21 cellular contexts compared by ENCODE assay signal in the genomic region with DNA sequence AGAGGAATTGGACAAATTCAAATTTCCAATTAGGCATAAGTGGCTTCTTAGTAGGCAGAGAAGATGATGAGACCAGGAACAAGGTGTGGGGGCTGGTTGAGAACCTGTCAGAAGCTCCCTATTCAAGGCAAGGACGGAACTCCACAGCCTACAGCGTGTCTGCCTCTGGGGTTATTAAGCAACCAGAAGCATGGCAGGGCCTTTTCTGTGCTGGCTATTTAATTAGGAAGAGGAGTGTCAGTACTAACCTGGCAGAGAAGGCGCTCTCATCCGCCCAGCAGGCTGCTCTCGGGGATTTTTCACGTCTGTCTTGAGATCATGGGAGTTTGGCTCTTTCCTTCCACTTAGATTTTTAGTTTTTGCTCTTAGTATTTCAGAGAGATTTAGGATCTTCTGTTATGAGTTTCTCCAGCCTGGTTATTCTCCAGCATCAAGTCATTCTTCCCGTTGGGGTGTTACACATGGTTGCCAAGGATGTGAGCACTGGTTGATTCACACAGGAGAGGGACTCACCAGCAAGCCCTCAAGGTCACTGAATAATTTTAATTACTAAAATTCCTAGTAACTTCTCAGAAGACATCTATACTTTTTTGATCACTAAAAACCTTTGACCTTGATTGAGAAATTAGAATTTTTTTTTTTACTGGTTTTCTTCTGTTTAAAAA. TPM values are rescaled to one million over a fixed set of nuclear protein-coding genes. Genes with fewer than 3 reads are reported as not detected.
DNase-seq lines count a peak whose midpoint lies in the region; ATAC-seq and TF ChIP-seq lines count a peak whose summit lies in the region.
"Had no signal": no experiment of that assay in that cellular context is flagged by ENCODE, and none has a peak within 500 bp of the region (broad histone marks: within the 10 kb centered on the region; RNA-seq: fewer than 3 reads in every experiment).

No MANE protein-coding gene starts in this region.

- DNase-seq in MCF 10A (ENCODE audit: unreplicated experiment) (no peak), breast epithelium (ENCODE audit: low spot score in 2 of 2) (no peak), RWPE2 (ENCODE audit: low spot score) (no peak), foreskin keratinocyte (peak; percentile 39 to 70), suprapubic skin (ENCODE audit: low spot score in 2 of 2) (no peak), mesenteric fat pad (ENCODE audit: low spot score) (no peak), OCI-M2 (lab: John Stamatoyannopoulos, UW; ENCODE audit: unreplicated experiment) (no peak)
- DNase-seq: activated naive CD4-positive, alpha-beta T cell treated with anti-CD3 and anti-CD28 coated beads for 36 hours; CD4-positive, CD25-positive, alpha-beta regulatory T cell; effector CD8-positive, alpha-beta T cell; gastrocnemius medialis; NCI-H1417; NK-92 treated with Interleukin-12 subunit alpha and Interleukin-12 subunit beta, amount 100 ng/mL, for 24 hours; stimulated activated CD4-positive, alpha-beta T cell treated with anti-CD3 and anti-CD28 coated beads, Interleukin-4, amount 100 ng/mL, for 1 hour; stimulated activated CD8-positive, alpha-beta memory T cell treated with anti-CD3 and anti-CD28 coated beads, Interleukin-4, amount 100 ng/mL, for 48 hours; T-helper 9 cell had no signal

- no peaks in the 10 kb centered on the region for H3K27me3 ChIP-seq in breast epithelium
- no peaks in the 10 kb centered on the region for H3K27me3 ChIP-seq in RWPE2 (ENCODE audit: insufficient read depth, poor library complexity, severe bottlenecking)
- H3K27me3 ChIP-seq in foreskin keratinocyte, result no peaks in the 10 kb centered on the region
- H3K27me3 ChIP-seq in suprapubic skin, result no peaks in the 10 kb centered on the region
- H3K27me3 ChIP-seq: gastrocnemius medialis, tibial nerve had no signal

- H3K9me3 Mint-ChIP-seq in MCF 10A (ENCODE audit: unreplicated experiment), result peaks cover 10% of the 10 kb centered on the region

- ATAC-seq in RWPE2 (ENCODE audit: low read depth) (peak; percentile 46; the same call in 1 of the 3 replicates), foreskin keratinocyte (peak; percentile 77), HG02852 (IDR thresholded peaks at IDR 0.05; ENCODE audit: unreplicated experiment) (no peak)

- H3K36me3 Mint-ChIP-seq in MCF 10A (ENCODE audit: insufficient read depth, unreplicated experiment), result peaks cover 6% of the 10 kb centered on the region

- H3K4me3 Mint-ChIP-seq in MCF 10A (ENCODE audit: unreplicated experiment), result no peak overlapping the region
- H3K4me3 Mint-ChIP-seq: activated naive CD4-positive, alpha-beta T cell treated with anti-CD3 and anti-CD28 coated beads for 36 hours; CD4-positive, CD25-positive, alpha-beta regulatory T cell; nephron had no signal

- intact Hi-C loops in MCF 10A (cut with micrococcal nuclease), result no loop called here
- intact Hi-C loops in breast epithelium (cut with DNase I; ENCODE audit: low total_unique reads), result no loop called here

- H3K27ac ChIP-seq in breast epithelium, result no peak overlapping the region
- H3K27ac ChIP-seq in RWPE2 (ENCODE audit: poor library complexity, severe bottlenecking), result no peak overlapping the region
- H3K27ac ChIP-seq in foreskin keratinocyte, result peak overlapping the region; percentile 22
- H3K27ac ChIP-seq in suprapubic skin, result peak overlapping the region; percentile 80

- H3K4me3 ChIP-seq in breast epithelium (no peak overlapping the region), RWPE2 (ENCODE audit: severe bottlenecking) (no peak overlapping the region), suprapubic skin (no peak overlapping the region)
- H3K4me3 ChIP-seq: gastrocnemius medialis, lung, tibial nerve had no signal

- no peak for TF ChIP-seq EP300 in suprapubic skin (IDR thresholded peaks at IDR 0.05)

- H3K9me3 ChIP-seq in breast epithelium (no peaks in the 10 kb centered on the region), RWPE2 (ENCODE audit: severe bottlenecking) (no peaks in the 10 kb centered on the region), suprapubic skin (no peaks in the 10 kb centered on the region)
- H3K9me3 ChIP-seq: gastrocnemius medialis had no signal

- H3K4me1 ChIP-seq in breast epithelium, result no peaks in the 10 kb centered on the region
- peaks cover 5% of the 10 kb centered on the region for H3K4me1 ChIP-seq in RWPE2 (ENCODE audit: insufficient read depth, poor library complexity, severe bottlenecking)
- H3K4me1 ChIP-seq in foreskin keratinocyte, result peaks cover 16% of the 10 kb centered on the region
- H3K4me1 ChIP-seq in suprapubic skin, result peaks cover 15% of the 10 kb centered on the region
- H3K4me1 ChIP-seq: gastrocnemius medialis, tibial nerve had no signal

- CTCF ChIA-PET in MCF 10A (lab: Yijun Ruan, JAX), result interaction anchor here (0.5 kb wide), 1 partner anchor 321 kb away, joined by 4 read pairs; no protein-coding TSS in a partner anchor

- H3K36me3 ChIP-seq in breast epithelium (no peaks in the 10 kb centered on the region), RWPE2 (ENCODE audit: low read depth) (no peaks in the 10 kb centered on the region), suprapubic skin (no peaks in the 10 kb centered on the region)
- H3K36me3 ChIP-seq: gastrocnemius medialis, tibial nerve had no signal

- BruUV-seq in MCF 10A (replicated peaks; lab: Mats Ljungman, UMichigan), result no TSS peak

- TF ChIP-seq POLR2A in breast epithelium (IDR thresholded peaks at IDR 0.05) (no peak), suprapubic skin (IDR thresholded peaks at IDR 0.05) (no peak)

- TF ChIP-seq CTCF in MCF 10A (IDR thresholded peaks at IDR 0.05; ENCODE audit: unreplicated experiment) (no peak), breast epithelium (IDR thresholded peaks at IDR 0.05) (no peak), RWPE2 (IDR thresholded peaks at IDR 0.05; ENCODE audit: poor library complexity, severe bottlenecking) (no peak), foreskin keratinocyte (conservative IDR thresholded peaks at IDR 0.05) (no peak), suprapubic skin (IDR thresholded peaks at IDR 0.05) (no peak)

- POLR2A ChIA-PET in MCF 10A (lab: Yijun Ruan, JAX), result interaction anchor here (0.6 kb wide), 1 partner anchor 16 kb away, joined by 3 read pairs; no protein-coding TSS in a partner anchor

- H3K4me1 Mint-ChIP-seq in MCF 10A (ENCODE audit: insufficient read depth, unreplicated experiment), result peaks cover 6% of the 10 kb centered on the region

- WGBS in suprapubic skin, result 44% methylated on average over 7 of the region's 7 CpGs

- H3K27ac Mint-ChIP-seq in MCF 10A (ENCODE audit: low read depth, unreplicated experiment), result peak overlapping the region; percentile 21
- H3K27ac Mint-ChIP-seq: activated naive CD4-positive, alpha-beta T cell treated with anti-CD3 and anti-CD28 coated beads for 36 hours; CD4-positive, CD25-positive, alpha-beta regulatory T cell; nephron had no signal

- no peaks in the 10 kb centered on the region for H3K27me3 Mint-ChIP-seq in MCF 10A (ENCODE audit: insufficient read depth, unreplicated experiment)

RNA-seq across cellular contexts. Expression of gene ADTRP, which starts 23.8 kb away (rescaled TPM):
- total RNA-seq in MCF 10A (2022) (14.8 and 25.3 TPM in 2 replicates), breast epithelium (1 to 10 TPM in 2 of 3 donors, under 1 TPM in 1; 0.48 to 2.9 (median 2.6) TPM), foreskin keratinocyte (3.1 and 5.5 TPM in 2 replicates), suprapubic skin (10 to 100 TPM; 19.6 to 39.5 (median 26.2) TPM), mesenteric fat pad (2.3 TPM)
- polyA plus RNA-seq in foreskin keratinocyte, result 3.0 and 4.3 TPM in 2 replicates
- total RNA-seq: SK-MEL-5, tibial nerve had no signal

Comparison
In these comparisons a context has a peak if more than half of its experiments do, and no peak if none do; other contexts are left out.
1. DNase-seq: peak in foreskin keratinocyte (2 of 2); none in MCF 10A (single experiment), breast epithelium (0 of 2), RWPE2 (single experiment), suprapubic skin (0 of 2), mesenteric fat pad (single experiment) and OCI-M2 (single experiment).
2. H3K27ac ChIP-seq: peak in foreskin keratinocyte (single experiment) and suprapubic skin (single experiment); none in breast epithelium (0 of 2) and RWPE2 (single experiment).